ENCODE assay signal across 1 cellular context in the genomic region with DNA sequence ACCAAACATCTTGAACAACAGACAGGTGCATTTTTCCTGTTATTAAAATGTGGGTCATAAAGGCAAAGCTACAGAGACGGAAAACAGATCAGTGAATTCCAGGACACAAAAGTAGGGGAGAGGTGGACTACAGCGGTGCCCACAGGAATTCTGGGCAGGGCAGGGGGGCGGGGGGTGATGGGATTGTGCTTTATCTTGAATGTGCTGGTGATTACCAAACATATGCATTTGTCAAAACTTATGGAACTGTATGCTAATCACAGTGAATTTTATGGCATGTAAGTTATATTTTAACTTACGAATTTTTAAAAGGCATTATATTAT.
TF ChIP-seq lines count a peak whose summit lies in the region.

No MANE protein-coding gene starts in this region.

TF ChIP-seq in GM23338, 12 proteins besides CTCF, POLR2A, EP300 and RAD21:
- TF ChIP-seq, protein P1, sequence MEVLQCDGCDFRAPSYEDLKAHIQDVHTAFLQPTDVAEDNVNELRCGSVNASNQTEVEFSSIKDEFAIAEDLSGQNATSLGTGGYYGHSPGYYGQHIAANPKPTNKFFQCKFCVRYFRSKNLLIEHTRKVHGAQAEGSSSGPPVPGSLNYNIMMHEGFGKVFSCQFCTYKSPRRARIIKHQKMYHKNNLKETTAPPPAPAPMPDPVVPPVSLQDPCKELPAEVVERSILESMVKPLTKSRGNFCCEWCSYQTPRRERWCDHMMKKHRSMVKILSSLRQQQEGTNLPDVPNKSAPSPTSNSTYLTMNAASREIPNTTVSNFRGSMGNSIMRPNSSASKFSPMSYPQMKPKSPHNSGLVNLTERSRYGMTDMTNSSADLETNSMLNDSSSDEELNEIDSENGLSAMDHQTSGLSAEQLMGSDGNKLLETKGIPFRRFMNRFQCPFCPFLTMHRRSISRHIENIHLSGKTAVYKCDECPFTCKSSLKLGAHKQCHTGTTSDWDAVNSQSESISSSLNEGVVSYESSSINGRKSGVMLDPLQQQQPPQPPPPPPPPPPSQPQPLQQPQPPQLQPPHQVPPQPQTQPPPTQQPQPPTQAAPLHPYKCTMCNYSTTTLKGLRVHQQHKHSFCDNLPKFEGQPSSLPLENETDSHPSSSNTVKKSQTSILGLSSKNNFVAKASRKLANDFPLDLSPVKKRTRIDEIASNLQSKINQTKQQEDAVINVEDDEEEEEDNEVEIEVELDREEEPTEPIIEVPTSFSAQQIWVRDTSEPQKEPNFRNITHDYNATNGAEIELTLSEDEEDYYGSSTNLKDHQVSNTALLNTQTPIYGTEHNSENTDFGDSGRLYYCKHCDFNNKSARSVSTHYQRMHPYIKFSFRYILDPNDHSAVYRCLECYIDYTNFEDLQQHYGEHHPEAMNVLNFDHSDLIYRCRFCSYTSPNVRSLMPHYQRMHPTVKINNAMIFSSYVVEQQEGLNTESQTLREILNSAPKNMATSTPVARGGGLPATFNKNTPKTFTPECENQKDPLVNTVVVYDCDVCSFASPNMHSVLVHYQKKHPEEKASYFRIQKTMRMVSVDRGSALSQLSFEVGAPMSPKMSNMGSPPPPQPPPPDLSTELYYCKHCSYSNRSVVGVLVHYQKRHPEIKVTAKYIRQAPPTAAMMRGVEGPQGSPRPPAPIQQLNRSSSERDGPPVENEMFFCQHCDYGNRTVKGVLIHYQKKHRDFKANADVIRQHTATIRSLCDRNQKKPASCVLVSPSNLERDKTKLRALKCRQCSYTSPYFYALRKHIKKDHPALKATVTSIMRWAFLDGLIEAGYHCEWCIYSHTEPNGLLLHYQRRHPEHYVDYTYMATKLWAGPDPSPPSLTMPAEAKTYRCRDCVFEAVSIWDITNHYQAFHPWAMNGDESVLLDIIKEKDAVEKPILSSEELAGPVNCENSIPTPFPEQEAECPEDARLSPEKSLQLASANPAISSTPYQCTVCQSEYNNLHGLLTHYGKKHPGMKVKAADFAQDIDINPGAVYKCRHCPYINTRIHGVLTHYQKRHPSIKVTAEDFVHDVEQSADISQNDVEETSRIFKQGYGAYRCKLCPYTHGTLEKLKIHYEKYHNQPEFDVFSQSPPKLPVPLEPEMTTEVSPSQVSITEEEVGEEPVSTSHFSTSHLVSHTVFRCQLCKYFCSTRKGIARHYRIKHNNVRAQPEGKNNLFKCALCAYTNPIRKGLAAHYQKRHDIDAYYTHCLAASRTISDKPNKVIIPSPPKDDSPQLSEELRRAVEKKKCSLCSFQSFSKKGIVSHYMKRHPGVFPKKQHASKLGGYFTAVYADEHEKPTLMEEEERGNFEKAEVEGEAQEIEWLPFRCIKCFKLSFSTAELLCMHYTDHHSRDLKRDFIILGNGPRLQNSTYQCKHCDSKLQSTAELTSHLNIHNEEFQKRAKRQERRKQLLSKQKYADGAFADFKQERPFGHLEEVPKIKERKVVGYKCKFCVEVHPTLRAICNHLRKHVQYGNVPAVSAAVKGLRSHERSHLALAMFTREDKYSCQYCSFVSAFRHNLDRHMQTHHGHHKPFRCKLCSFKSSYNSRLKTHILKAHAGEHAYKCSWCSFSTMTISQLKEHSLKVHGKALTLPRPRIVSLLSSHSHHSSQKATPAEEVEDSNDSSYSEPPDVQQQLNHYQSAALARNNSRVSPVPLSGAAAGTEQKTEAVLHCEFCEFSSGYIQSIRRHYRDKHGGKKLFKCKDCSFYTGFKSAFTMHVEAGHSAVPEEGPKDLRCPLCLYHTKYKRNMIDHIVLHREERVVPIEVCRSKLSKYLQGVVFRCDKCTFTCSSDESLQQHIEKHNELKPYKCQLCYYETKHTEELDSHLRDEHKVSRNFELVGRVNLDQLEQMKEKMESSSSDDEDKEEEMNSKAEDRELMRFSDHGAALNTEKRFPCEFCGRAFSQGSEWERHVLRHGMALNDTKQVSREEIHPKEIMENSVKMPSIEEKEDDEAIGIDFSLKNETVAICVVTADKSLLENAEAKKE (CRISPR knock-in tag; IDR thresholded peaks at IDR 0.05) = no peak
- TF ChIP-seq EZH2 (IDR thresholded peaks at IDR 0.05; ENCODE audit: low read depth, unreplicated experiment) = no peak
- TF ChIP-seq, protein P2, sequence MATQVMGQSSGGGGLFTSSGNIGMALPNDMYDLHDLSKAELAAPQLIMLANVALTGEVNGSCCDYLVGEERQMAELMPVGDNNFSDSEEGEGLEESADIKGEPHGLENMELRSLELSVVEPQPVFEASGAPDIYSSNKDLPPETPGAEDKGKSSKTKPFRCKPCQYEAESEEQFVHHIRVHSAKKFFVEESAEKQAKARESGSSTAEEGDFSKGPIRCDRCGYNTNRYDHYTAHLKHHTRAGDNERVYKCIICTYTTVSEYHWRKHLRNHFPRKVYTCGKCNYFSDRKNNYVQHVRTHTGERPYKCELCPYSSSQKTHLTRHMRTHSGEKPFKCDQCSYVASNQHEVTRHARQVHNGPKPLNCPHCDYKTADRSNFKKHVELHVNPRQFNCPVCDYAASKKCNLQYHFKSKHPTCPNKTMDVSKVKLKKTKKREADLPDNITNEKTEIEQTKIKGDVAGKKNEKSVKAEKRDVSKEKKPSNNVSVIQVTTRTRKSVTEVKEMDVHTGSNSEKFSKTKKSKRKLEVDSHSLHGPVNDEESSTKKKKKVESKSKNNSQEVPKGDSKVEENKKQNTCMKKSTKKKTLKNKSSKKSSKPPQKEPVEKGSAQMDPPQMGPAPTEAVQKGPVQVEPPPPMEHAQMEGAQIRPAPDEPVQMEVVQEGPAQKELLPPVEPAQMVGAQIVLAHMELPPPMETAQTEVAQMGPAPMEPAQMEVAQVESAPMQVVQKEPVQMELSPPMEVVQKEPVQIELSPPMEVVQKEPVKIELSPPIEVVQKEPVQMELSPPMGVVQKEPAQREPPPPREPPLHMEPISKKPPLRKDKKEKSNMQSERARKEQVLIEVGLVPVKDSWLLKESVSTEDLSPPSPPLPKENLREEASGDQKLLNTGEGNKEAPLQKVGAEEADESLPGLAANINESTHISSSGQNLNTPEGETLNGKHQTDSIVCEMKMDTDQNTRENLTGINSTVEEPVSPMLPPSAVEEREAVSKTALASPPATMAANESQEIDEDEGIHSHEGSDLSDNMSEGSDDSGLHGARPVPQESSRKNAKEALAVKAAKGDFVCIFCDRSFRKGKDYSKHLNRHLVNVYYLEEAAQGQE (IDR thresholded peaks at IDR 0.05; ENCODE audit: unreplicated experiment) = no peak
- TF ChIP-seq, protein P3, sequence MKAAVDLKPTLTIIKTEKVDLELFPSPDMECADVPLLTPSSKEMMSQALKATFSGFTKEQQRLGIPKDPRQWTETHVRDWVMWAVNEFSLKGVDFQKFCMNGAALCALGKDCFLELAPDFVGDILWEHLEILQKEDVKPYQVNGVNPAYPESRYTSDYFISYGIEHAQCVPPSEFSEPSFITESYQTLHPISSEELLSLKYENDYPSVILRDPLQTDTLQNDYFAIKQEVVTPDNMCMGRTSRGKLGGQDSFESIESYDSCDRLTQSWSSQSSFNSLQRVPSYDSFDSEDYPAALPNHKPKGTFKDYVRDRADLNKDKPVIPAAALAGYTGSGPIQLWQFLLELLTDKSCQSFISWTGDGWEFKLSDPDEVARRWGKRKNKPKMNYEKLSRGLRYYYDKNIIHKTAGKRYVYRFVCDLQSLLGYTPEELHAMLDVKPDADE (IDR thresholded peaks at IDR 0.05) = no peak
- no peak for TF ChIP-seq ZNF114 (CRISPR knock-in tag; IDR thresholded peaks at IDR 0.05)
- no peak for TF ChIP-seq JUNB (IDR thresholded peaks at IDR 0.05; ENCODE audit: unreplicated experiment)
- TF ChIP-seq EZH2phosphoT487 (IDR thresholded peaks at IDR 0.05; ENCODE audit: unreplicated experiment) = no peak
- TF ChIP-seq STAT1 (IDR thresholded peaks at IDR 0.05; ENCODE audit: unreplicated experiment) = no peak
- no peak for TF ChIP-seq POLR2AphosphoS5 (IDR thresholded peaks at IDR 0.05; ENCODE audit: low read depth)
